In the genomic region with DNA sequence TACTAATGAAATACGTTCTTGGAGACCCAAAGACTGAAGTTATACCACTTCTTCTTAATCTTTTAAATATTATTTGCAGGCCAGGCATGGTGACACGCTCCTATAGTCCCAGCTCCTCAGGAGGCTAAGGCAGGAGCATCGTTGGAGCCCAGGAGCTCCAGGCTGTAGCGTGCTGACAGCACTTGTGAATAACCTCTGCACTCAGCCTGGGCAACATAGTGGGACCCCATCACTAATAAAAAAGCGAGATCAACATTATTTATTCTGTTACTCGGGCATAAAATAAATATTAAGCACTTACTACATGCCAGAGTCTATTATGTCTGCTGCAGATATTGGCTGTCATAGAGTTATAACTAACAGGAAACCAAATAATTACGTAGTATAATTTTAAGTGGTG, we compare ENCODE assay signal across 8 cellular contexts. TPM values are rescaled to one million over a fixed set of nuclear protein-coding genes. Genes with fewer than 3 reads are reported as not detected.
DNase-seq lines count a peak whose midpoint lies in the region; ATAC-seq and TF ChIP-seq lines count a peak whose summit lies in the region.

No MANE protein-coding gene starts in this region.

- POLR2A ChIA-PET in T-cell (lab: Charles Lee), result interaction anchor here (0.9 to 1.6 kb wide), 5 partner anchors 18 to 52 kb away, joined by 3 to 41 read pairs (median 8); a partner anchor contains a TSS

- H3K27ac Mint-ChIP-seq in T-cell, result peak overlapping the region; percentile 94 to 98

- ATAC-seq in T-cell (replicated peaks in 1 of 4) (peak in 1 of 4 experiments; percentile 2), gastroesophageal sphincter (no peak), HG03025 (IDR thresholded peaks at IDR 0.05; ENCODE audit: low FRiP score, unreplicated experiment) (no peak), GM21825 (IDR thresholded peaks at IDR 0.05; ENCODE audit: unreplicated experiment) (no peak), HG03571 (IDR thresholded peaks at IDR 0.05; ENCODE audit: unreplicated experiment) (no peak)

- H3K4me3 ChIP-seq in GM12875 (ENCODE audit: low read depth, low read length) (peak overlapping the region; percentile 88), gastroesophageal sphincter (peak overlapping the region; percentile 62 to 93), skeletal muscle satellite cell (ENCODE audit: low read length) (peak overlapping the region; percentile 79)

- no peak for TF ChIP-seq CTCF in GM12875 (IDR thresholded peaks at IDR 0.05; ENCODE audit: borderline replicate concordance, insufficient read depth, low read depth, low read length)
- TF ChIP-seq CTCF in gastroesophageal sphincter (IDR thresholded peaks at IDR 0.05), result no peak

- CTCF ChIA-PET in T-cell (lab: Charles Lee), result interaction anchor here (0.9 to 1.3 kb wide), 5 partner anchors 15 to 45 kb away, joined by 3 to 37 read pairs (median 4); a partner anchor contains a TSS

- no peaks in the 10 kb centered on the region for H3K27me3 Mint-ChIP-seq in T-cell

- peak overlapping the region; percentile 94 for H3K9ac ChIP-seq in skeletal muscle satellite cell (ENCODE audit: low read depth, low read length)

- peaks cover 42 to 51% (median 46%) of the 10 kb centered on the region in 3 donors for H3K4me1 Mint-ChIP-seq in T-cell

- H3K9me3 Mint-ChIP-seq in T-cell, result no peaks in the 10 kb centered on the region

- H3K27ac ChIP-seq in gastroesophageal sphincter, result peak overlapping the region in 3 of 4 donors; percentile 95 to 97 (median 95)

- 22 to 45% methylated on average over 4 to 7 of the region's 7 CpGs for whole genome bisulfite sequencing in gastroesophageal sphincter (ENCODE audit: low coverage in 1 of 2), 2 donors

- no peaks in the 10 kb centered on the region for H3K9me3 ChIP-seq in gastroesophageal sphincter
- no peaks in the 10 kb centered on the region for H3K9me3 ChIP-seq in skeletal muscle satellite cell (replicated peaks; ENCODE audit: low read length)

- no peaks in the 10 kb centered on the region for H3K27me3 ChIP-seq in gastroesophageal sphincter
- H3K27me3 ChIP-seq in skeletal muscle satellite cell (ENCODE audit: control insufficient read depth, insufficient read depth, low read length), result no peaks in the 10 kb centered on the region

- H3K4me3 Mint-ChIP-seq in T-cell, result peak overlapping the region; percentile 90 to 99 (median 92)

- DNase-seq in T-cell, result no peak
- no peak for DNase-seq in activated CD4-positive, CD25-positive, alpha-beta regulatory T cell (lab: John Stamatoyannopoulos, UW)

- no peak for TF ChIP-seq POLR2A in gastroesophageal sphincter (IDR thresholded peaks at IDR 0.05)

- H3K36me3 ChIP-seq in gastroesophageal sphincter, result peaks cover 0 to 6% of the 10 kb centered on the region in 2 donors
- no peaks in the 10 kb centered on the region for H3K36me3 ChIP-seq in skeletal muscle satellite cell (ENCODE audit: insufficient read depth, low read length)

- TF ChIP-seq EP300 in gastroesophageal sphincter (IDR thresholded peaks at IDR 0.05), result no peak

- peaks cover 9 to 40% (median 13%) of the 10 kb centered on the region in 3 donors for H3K4me1 ChIP-seq in gastroesophageal sphincter
- peaks cover 20% of the 10 kb centered on the region for H3K4me1 ChIP-seq in skeletal muscle satellite cell (ENCODE audit: control insufficient read depth, insufficient read depth, low read length)

- peaks cover 15% of the 10 kb centered on the region for H3K36me3 Mint-ChIP-seq in T-cell

- peak overlapping the region; percentile 78 for H3K4me2 ChIP-seq in skeletal muscle satellite cell (ENCODE audit: low read length)

RNA-seq across cellular contexts. Expression of a gene that starts 0.7 kb away (rescaled TPM):
- 10 to 100 TPM; 64.1 to 71.7 (median 67.1) TPM for total RNA-seq in T-cell
- total RNA-seq in gastroesophageal sphincter, result 10 to 100 TPM; 27.1 to 29.7 (median 28.2) TPM
- total RNA-seq in skeletal muscle satellite cell (2012; rRNA removed), result 25.6 and 28.9 TPM in 2 replicates

RNA-seq across cellular contexts. Expression of a gene that starts 41.9 kb away (rescaled TPM):
- 10 to 100 TPM; 15.3 to 30.8 (median 27.4) TPM for total RNA-seq in T-cell
- total RNA-seq in gastroesophageal sphincter, result 10 to 100 TPM; 33.8 to 81.4 (median 45.4) TPM
- total RNA-seq in skeletal muscle satellite cell (2012; rRNA removed), result 9.0 and 15.7 TPM in 2 replicates

RNA-seq across cellular contexts. Expression of a gene that starts 42.1 kb away (rescaled TPM):
- total RNA-seq in T-cell (100 to 1,000 TPM; 130 to 177 (median 152) TPM), gastroesophageal sphincter (100 to 1,000 TPM in 1 of 4 donors, 10 to 100 TPM in 3; 28.3 to 114 (median 58.1) TPM)
- 157 and 165 TPM in 2 replicates for total RNA-seq in skeletal muscle satellite cell (2012; rRNA removed)
